In the genomic region with DNA sequence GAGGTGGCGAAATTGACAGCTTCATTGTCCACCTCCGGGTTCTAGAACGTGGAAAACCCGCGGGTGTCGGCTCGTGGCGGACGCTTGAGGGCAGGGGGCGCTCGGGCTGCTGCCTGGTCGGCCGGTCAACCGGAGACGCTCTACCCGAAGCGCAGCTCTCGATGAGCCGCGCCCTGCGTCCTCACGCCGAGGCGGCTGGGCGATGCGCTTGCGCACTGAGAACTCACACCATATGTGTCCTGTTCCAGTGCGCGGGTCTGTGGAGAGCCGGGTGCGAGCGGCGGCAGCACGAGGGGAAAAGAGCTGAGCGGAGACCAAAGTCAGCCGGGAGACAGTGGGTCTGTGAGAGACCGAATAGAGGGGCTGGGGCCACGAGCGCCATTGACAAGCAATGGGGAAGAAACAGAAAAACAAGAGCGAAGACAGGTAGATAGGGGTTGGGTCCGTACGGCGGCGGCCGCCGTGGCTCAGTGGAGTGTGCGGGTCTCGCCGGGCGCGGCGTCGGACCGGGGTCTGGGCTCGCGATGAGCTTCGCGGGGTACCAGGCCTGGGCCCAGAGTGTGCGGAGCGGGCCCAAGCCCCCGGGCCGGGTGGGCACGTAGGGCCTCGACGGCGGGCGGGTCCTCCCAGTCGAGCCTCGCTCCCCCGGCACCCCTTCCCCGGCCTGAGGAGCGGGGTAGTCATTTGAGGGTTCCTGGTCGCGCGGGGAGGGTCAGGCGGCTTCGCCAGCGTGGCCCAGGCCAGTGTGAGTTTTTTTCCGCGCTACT, we compare ENCODE assay signal across 1 cellular context.
A peak's percentile ranks its signal among the peaks of the same experiment; 100 is the strongest.
TF ChIP-seq lines count a peak whose summit lies in the region.

A gene with protein sequence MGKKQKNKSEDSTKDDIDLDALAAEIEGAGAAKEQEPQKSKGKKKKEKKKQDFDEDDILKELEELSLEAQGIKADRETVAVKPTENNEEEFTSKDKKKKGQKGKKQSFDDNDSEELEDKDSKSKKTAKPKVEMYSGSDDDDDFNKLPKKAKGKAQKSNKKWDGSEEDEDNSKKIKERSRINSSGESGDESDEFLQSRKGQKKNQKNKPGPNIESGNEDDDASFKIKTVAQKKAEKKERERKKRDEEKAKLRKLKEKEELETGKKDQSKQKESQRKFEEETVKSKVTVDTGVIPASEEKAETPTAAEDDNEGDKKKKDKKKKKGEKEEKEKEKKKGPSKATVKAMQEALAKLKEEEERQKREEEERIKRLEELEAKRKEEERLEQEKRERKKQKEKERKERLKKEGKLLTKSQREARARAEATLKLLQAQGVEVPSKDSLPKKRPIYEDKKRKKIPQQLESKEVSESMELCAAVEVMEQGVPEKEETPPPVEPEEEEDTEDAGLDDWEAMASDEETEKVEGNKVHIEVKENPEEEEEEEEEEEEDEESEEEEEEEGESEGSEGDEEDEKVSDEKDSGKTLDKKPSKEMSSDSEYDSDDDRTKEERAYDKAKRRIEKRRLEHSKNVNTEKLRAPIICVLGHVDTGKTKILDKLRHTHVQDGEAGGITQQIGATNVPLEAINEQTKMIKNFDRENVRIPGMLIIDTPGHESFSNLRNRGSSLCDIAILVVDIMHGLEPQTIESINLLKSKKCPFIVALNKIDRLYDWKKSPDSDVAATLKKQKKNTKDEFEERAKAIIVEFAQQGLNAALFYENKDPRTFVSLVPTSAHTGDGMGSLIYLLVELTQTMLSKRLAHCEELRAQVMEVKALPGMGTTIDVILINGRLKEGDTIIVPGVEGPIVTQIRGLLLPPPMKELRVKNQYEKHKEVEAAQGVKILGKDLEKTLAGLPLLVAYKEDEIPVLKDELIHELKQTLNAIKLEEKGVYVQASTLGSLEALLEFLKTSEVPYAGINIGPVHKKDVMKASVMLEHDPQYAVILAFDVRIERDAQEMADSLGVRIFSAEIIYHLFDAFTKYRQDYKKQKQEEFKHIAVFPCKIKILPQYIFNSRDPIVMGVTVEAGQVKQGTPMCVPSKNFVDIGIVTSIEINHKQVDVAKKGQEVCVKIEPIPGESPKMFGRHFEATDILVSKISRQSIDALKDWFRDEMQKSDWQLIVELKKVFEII (plus strand): TSS at position 226 of the 767 bp plus-strand sequence. CDS start 166 bp downstream, at position 392.

TF ChIP-seq in K562, 482 proteins besides CTCF, POLR2A, EP300 and RAD21 (continued from another document and continues in another):
- TF ChIP-seq, protein P1, sequence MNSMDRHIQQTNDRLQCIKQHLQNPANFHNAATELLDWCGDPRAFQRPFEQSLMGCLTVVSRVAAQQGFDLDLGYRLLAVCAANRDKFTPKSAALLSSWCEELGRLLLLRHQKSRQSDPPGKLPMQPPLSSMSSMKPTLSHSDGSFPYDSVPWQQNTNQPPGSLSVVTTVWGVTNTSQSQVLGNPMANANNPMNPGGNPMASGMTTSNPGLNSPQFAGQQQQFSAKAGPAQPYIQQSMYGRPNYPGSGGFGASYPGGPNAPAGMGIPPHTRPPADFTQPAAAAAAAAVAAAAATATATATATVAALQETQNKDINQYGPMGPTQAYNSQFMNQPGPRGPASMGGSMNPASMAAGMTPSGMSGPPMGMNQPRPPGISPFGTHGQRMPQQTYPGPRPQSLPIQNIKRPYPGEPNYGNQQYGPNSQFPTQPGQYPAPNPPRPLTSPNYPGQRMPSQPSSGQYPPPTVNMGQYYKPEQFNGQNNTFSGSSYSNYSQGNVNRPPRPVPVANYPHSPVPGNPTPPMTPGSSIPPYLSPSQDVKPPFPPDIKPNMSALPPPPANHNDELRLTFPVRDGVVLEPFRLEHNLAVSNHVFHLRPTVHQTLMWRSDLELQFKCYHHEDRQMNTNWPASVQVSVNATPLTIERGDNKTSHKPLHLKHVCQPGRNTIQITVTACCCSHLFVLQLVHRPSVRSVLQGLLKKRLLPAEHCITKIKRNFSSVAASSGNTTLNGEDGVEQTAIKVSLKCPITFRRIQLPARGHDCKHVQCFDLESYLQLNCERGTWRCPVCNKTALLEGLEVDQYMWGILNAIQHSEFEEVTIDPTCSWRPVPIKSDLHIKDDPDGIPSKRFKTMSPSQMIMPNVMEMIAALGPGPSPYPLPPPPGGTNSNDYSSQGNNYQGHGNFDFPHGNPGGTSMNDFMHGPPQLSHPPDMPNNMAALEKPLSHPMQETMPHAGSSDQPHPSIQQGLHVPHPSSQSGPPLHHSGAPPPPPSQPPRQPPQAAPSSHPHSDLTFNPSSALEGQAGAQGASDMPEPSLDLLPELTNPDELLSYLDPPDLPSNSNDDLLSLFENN (IDR thresholded peaks at IDR 0.05; ENCODE audit: low read depth in 2 of 2, low read length in 2 of 2), result peak in 1 of 2 experiments; percentile 47; a peak in 1 of 4 replicates
- TF ChIP-seq RBM22 (IDR thresholded peaks at IDR 0.05; ENCODE audit: low read depth, low read length, poor library complexity, severe bottlenecking) (peak; percentile 27), TAF1 (IDR thresholded peaks at IDR 0.05; ENCODE audit: control insufficient read depth, extremely low read depth, insufficient read depth, low read length, severe bottlenecking) (peak; percentile 95), HMGN3 (IDR thresholded peaks at IDR 0.05; ENCODE audit: borderline replicate concordance, extremely low read depth, insufficient read length, low read depth, low read length) (peak; percentile 83), CEBPG (CRISPR knock-in tag; IDR thresholded peaks at IDR 0.05) (no peak), CEBPG (tag; conservative IDR thresholded peaks at IDR 0.05 in 1 of 2, IDR thresholded peaks at IDR 0.05 in 1 of 2) (no peak), ZFX (CRISPR knock-in tag; IDR thresholded peaks at IDR 0.05) (peak; percentile 83), KAT7 (CRISPR knock-in tag; IDR thresholded peaks at IDR 0.05; ENCODE audit: borderline replicate concordance) (peak; percentile 92; the same call in 1 of the 2 replicates), LCOR (CRISPR knock-in tag; IDR thresholded peaks at IDR 0.05) (peak; percentile 68), GTF2A2 (tag; IDR thresholded peaks at IDR 0.05) (no peak), ZNF436 (CRISPR knock-in tag; IDR thresholded peaks at IDR 0.05) (no peak), ZKSCAN3 (CRISPR knock-in tag; IDR thresholded peaks at IDR 0.05) (no peak), RB1 (IDR thresholded peaks at IDR 0.05; ENCODE audit: low read depth) (peak; percentile 82; the same call in 1 of the 2 replicates), C11orf30 (IDR thresholded peaks at IDR 0.05; ENCODE audit: low read depth) (peak; percentile 51; the same call in 1 of the 2 replicates), BACH1 (tag; IDR thresholded peaks at IDR 0.05) (no peak), ZFP30 (CRISPR knock-in tag; IDR thresholded peaks at IDR 0.05; ENCODE audit: borderline replicate concordance) (no peak), NEUROD1 (IDR thresholded peaks at IDR 0.05; ENCODE audit: borderline replicate concordance, low read depth, low read length, partially characterized antibody) (peak; percentile 28), RFX1 (IDR thresholded peaks at IDR 0.05) (no peak)
- TF ChIP-seq, protein P2, sequence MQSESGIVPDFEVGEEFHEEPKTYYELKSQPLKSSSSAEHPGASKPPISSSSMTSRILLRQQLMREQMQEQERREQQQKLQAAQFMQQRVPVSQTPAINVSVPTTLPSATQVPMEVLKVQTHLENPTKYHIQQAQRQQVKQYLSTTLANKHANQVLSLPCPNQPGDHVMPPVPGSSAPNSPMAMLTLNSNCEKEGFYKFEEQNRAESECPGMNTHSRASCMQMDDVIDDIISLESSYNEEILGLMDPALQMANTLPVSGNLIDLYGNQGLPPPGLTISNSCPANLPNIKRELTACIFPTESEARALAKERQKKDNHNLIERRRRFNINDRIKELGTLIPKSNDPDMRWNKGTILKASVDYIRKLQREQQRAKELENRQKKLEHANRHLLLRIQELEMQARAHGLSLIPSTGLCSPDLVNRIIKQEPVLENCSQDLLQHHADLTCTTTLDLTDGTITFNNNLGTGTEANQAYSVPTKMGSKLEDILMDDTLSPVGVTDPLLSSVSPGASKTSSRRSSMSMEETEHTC (IDR thresholded peaks at IDR 0.05), result no peak
- TF ChIP-seq, protein P3, sequence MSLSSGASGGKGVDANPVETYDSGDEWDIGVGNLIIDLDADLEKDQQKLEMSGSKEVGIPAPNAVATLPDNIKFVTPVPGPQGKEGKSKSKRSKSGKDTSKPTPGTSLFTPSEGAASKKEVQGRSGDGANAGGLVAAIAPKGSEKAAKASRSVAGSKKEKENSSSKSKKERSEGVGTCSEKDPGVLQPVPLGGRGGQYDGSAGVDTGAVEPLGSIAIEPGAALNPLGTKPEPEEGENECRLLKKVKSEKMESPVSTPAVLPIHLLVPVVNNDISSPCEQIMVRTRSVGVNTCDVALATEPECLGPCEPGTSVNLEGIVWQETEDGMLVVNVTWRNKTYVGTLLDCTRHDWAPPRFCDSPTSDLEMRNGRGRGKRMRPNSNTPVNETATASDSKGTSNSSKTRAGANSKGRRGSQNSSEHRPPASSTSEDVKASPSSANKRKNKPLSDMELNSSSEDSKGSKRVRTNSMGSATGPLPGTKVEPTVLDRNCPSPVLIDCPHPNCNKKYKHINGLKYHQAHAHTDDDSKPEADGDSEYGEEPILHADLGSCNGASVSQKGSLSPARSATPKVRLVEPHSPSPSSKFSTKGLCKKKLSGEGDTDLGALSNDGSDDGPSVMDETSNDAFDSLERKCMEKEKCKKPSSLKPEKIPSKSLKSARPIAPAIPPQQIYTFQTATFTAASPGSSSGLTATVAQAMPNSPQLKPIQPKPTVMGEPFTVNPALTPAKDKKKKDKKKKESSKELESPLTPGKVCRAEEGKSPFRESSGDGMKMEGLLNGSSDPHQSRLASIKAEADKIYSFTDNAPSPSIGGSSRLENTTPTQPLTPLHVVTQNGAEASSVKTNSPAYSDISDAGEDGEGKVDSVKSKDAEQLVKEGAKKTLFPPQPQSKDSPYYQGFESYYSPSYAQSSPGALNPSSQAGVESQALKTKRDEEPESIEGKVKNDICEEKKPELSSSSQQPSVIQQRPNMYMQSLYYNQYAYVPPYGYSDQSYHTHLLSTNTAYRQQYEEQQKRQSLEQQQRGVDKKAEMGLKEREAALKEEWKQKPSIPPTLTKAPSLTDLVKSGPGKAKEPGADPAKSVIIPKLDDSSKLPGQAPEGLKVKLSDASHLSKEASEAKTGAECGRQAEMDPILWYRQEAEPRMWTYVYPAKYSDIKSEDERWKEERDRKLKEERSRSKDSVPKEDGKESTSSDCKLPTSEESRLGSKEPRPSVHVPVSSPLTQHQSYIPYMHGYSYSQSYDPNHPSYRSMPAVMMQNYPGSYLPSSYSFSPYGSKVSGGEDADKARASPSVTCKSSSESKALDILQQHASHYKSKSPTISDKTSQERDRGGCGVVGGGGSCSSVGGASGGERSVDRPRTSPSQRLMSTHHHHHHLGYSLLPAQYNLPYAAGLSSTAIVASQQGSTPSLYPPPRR (CRISPR knock-in tag; IDR thresholded peaks at IDR 0.05; ENCODE audit: borderline replicate concordance), result peak; percentile 80; the same call in 1 of the 2 replicates
- TF ChIP-seq, protein P4, sequence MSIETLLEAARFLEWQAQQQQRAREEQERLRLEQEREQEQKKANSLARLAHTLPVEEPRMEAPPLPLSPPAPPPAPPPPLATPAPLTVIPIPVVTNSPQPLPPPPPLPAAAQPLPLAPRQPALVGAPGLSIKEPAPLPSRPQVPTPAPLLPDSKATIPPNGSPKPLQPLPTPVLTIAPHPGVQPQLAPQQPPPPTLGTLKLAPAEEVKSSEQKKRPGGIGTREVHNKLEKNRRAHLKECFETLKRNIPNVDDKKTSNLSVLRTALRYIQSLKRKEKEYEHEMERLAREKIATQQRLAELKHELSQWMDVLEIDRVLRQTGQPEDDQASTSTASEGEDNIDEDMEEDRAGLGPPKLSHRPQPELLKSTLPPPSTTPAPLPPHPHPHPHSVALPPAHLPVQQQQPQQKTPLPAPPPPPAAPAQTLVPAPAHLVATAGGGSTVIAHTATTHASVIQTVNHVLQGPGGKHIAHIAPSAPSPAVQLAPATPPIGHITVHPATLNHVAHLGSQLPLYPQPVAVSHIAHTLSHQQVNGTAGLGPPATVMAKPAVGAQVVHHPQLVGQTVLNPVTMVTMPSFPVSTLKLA (conservative IDR thresholded peaks at IDR 0.05), result peak; percentile 80 to 92
- TF ChIP-seq, protein P5, sequence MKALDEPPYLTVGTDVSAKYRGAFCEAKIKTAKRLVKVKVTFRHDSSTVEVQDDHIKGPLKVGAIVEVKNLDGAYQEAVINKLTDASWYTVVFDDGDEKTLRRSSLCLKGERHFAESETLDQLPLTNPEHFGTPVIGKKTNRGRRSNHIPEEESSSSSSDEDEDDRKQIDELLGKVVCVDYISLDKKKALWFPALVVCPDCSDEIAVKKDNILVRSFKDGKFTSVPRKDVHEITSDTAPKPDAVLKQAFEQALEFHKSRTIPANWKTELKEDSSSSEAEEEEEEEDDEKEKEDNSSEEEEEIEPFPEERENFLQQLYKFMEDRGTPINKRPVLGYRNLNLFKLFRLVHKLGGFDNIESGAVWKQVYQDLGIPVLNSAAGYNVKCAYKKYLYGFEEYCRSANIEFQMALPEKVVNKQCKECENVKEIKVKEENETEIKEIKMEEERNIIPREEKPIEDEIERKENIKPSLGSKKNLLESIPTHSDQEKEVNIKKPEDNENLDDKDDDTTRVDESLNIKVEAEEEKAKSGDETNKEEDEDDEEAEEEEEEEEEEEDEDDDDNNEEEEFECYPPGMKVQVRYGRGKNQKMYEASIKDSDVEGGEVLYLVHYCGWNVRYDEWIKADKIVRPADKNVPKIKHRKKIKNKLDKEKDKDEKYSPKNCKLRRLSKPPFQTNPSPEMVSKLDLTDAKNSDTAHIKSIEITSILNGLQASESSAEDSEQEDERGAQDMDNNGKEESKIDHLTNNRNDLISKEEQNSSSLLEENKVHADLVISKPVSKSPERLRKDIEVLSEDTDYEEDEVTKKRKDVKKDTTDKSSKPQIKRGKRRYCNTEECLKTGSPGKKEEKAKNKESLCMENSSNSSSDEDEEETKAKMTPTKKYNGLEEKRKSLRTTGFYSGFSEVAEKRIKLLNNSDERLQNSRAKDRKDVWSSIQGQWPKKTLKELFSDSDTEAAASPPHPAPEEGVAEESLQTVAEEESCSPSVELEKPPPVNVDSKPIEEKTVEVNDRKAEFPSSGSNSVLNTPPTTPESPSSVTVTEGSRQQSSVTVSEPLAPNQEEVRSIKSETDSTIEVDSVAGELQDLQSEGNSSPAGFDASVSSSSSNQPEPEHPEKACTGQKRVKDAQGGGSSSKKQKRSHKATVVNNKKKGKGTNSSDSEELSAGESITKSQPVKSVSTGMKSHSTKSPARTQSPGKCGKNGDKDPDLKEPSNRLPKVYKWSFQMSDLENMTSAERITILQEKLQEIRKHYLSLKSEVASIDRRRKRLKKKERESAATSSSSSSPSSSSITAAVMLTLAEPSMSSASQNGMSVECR (CRISPR knock-in tag; IDR thresholded peaks at IDR 0.05), result peak; percentile 11; the same call in 1 of the 2 replicates
- TF ChIP-seq, protein P6, sequence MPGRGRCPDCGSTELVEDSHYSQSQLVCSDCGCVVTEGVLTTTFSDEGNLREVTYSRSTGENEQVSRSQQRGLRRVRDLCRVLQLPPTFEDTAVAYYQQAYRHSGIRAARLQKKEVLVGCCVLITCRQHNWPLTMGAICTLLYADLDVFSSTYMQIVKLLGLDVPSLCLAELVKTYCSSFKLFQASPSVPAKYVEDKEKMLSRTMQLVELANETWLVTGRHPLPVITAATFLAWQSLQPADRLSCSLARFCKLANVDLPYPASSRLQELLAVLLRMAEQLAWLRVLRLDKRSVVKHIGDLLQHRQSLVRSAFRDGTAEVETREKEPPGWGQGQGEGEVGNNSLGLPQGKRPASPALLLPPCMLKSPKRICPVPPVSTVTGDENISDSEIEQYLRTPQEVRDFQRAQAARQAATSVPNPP (IDR thresholded peaks at IDR 0.05; ENCODE audit: borderline replicate concordance, insufficient read depth, insufficient read length), result no peak
- TF ChIP-seq, protein P7, sequence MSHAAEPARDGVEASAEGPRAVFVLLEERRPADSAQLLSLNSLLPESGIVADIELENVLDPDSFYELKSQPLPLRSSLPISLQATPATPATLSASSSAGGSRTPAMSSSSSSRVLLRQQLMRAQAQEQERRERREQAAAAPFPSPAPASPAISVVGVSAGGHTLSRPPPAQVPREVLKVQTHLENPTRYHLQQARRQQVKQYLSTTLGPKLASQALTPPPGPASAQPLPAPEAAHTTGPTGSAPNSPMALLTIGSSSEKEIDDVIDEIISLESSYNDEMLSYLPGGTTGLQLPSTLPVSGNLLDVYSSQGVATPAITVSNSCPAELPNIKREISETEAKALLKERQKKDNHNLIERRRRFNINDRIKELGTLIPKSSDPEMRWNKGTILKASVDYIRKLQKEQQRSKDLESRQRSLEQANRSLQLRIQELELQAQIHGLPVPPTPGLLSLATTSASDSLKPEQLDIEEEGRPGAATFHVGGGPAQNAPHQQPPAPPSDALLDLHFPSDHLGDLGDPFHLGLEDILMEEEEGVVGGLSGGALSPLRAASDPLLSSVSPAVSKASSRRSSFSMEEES (CRISPR knock-in tag; IDR thresholded peaks at IDR 0.05), result no peak
